ENCODE assay signal across 8 cellular contexts in the genomic region with DNA sequence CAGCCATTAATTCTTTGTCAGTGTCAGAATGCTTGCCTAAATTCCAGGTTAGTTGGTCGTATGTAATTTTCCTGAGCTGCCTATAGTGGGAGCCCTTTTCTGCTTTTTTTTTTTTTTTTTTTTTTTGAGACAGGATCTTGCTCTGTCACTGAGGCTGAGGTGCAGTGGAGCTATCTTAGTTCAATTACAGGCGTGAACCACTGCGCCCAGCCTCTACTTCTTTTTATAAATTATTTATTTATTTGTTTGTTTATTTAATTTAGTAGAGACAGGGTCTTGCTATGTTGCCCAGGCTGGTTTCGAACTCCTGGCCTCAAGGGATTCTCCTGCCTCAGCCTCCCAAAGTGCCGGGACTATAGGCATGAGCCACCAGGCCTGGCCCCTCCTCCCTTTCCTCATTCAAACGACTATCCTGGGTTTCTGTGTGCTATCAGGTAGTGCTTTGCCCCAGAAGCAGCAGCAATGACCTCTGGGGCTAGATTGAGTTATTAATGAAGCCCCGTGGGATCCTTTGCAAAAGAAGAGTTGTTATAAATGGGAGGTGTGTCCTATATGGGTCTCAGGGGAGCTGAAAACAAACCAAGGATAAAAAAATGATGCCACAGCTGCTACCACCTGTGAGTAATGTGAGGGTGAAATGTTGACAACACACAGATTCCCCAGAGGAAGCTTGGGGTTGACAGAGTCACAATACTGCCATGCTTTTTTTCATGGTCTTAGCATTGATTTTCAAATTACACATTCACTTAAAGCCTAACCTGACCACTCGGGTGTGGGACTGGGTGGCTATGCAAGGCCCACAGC. TPM values are rescaled to one million over a fixed set of nuclear protein-coding genes. Genes with fewer than 3 reads are reported as not detected.
DNase-seq lines count a peak whose midpoint lies in the region; ATAC-seq and TF ChIP-seq lines count a peak whose summit lies in the region.

No MANE protein-coding gene starts in this region.

- H3K79me2 ChIP-seq in GM23248 (ENCODE audit: insufficient read depth): no peaks in the 10 kb centered on the region

- H3K4me1 ChIP-seq in GM23248 (ENCODE audit: insufficient read depth) (no peaks in the 10 kb centered on the region), Peyer's patch (no peaks in the 10 kb centered on the region)

- 0 out of 2 replicates have a peak, but pooled peaks cover 9% of the 10 kb centered on the region for H3F3A ChIP-seq in GM23248 (ENCODE audit: insufficient read depth)

- H3K4me2 ChIP-seq in GM23248 (ENCODE audit: unreplicated experiment): no peak overlapping the region

- no peak for ATAC-seq in GM21423 (IDR thresholded peaks at IDR 0.05; ENCODE audit: unreplicated experiment)

- H3K4me3 ChIP-seq in BJ (ENCODE audit: low read depth, low read length): no peak overlapping the region
- no peak overlapping the region for H3K4me3 ChIP-seq in GM23248
- H3K4me3 ChIP-seq in fibroblast of villous mesenchyme (ENCODE audit: low read depth, low read length): no peak overlapping the region
- H3K4me3 ChIP-seq in Peyer's patch: no peak overlapping the region

- no peak overlapping the region for H2AFZ ChIP-seq in GM23248

- H4K20me1 ChIP-seq in GM23248 (ENCODE audit: insufficient read depth): no peaks in the 10 kb centered on the region

- TF ChIP-seq CTCF in BJ (IDR thresholded peaks at IDR 0.05; ENCODE audit: insufficient read depth, low read depth, low read length) (peak; percentile 68), fibroblast of villous mesenchyme (IDR thresholded peaks at IDR 0.05; ENCODE audit: insufficient read depth, low read depth, low read length) (peak; percentile 61), Peyer's patch (IDR thresholded peaks at IDR 0.05) (peak in 3 of 6 experiments; percentile 8 to 30 (median 8))

- POLR2A ChIA-PET in BJ (lab: Charles Lee): no interaction called here

- CTCF ChIA-PET in BJ (lab: Yijun Ruan, JAX): interaction anchor here (0.7 to 1.7 kb wide), 8 partner anchors 9 to 292 kb away, joined by 3 to 9 read pairs (median 4); no protein-coding TSS in a partner anchor

- H3K9me3 ChIP-seq in GM23248 (ENCODE audit: low read depth) (no peaks in the 10 kb centered on the region), Peyer's patch (no peaks in the 10 kb centered on the region)

- H3K36me3 ChIP-seq in BJ (ENCODE audit: control insufficient read depth, insufficient read depth, low read length) (no peaks in the 10 kb centered on the region), GM23248 (ENCODE audit: low read depth) (no peaks in the 10 kb centered on the region), Peyer's patch (no peaks in the 10 kb centered on the region)

- H3K9me2 ChIP-seq in GM23248 (ENCODE audit: insufficient read depth): no peaks in the 10 kb centered on the region

- H3K9ac ChIP-seq in GM23248: no peak overlapping the region

- no peaks in the 10 kb centered on the region for H3K27me3 ChIP-seq in BJ (ENCODE audit: control insufficient read depth, insufficient read depth, low read length)
- no peaks in the 10 kb centered on the region for H3K27me3 ChIP-seq in GM23248 (replicated peaks; ENCODE audit: insufficient read depth)
- H3K27me3 ChIP-seq in Peyer's patch: no peaks in the 10 kb centered on the region

- no peak overlapping the region for H3K27ac ChIP-seq in GM23248
- H3K27ac ChIP-seq in Peyer's patch: no peak overlapping the region

- TF ChIP-seq POLR2A in Peyer's patch (IDR thresholded peaks at IDR 0.05): no peak

- DNase-seq in BJ (ENCODE audit: low read depth): no peak
- DNase-seq in GM23248: peak; percentile 38
- DNase-seq in NOMO-1 treated with DMSO at 0.1 percent for 48 hours (lab: John Stamatoyannopoulos, UW; ENCODE audit: unreplicated experiment): peak; percentile 3
- no peak for DNase-seq in fibroblast of villous mesenchyme (ENCODE audit: low read depth)
- no peak for DNase-seq in NCI-H1105 treated with DMSO at 0.1 percent for 48 hours (lab: John Stamatoyannopoulos, UW)
- no peak for DNase-seq in Peyer's patch
- DNase-seq in activated gamma-delta T cell (lab: John Stamatoyannopoulos, UW): no peak

- in situ Hi-C loops in GM23248 (cut with MboI): loop anchor here (25.0 kb wide), 1 partner anchor 248 kb away; no protein-coding TSS in a partner anchor

- 46 to 48% methylated on average over 8 of the region's 8 CpGs for WGBS in GM23248 (ENCODE audit: low coverage in 1 of 2, low lambda C conversion rate in 2 of 2, missing lambda C conversion rate in 2 of 2), 2 experiments

RNA-seq across cellular contexts. Expression of a gene that starts 34.6 kb away (rescaled TPM):
- polyA plus RNA-seq in BJ (2011; rRNA removed): 35.3 and 73.2 TPM in 2 replicates
- 131 and 193 TPM in 2 replicates for polyA minus RNA-seq in BJ (2011; rRNA and poly(A)+ RNA removed)
- 46.5 and 60.4 TPM in 2 replicates for total RNA-seq in GM23248 (2014; rRNA removed; shearing (Covaris generic))
- 39.8 and 40.2 TPM in 2 replicates for polyA plus RNA-seq in GM23248 (2016; fragmentation: Nextera tagmentation; extraction: Ambion mirVana)
- total RNA-seq in fibroblast of villous mesenchyme: 93.1 and 252 TPM in 2 replicates
- total RNA-seq in Peyer's patch: 100 to 1,000 TPM; 210 to 873 (median 358) TPM

Comparison
In these comparisons a context has a peak if more than half of its experiments do, and no peak if none do; other contexts are left out.
1. DNase-seq: peak in GM23248 (single experiment) and NOMO-1 treated with DMSO at 0.1 percent for 48 hours (single experiment); none in BJ (single experiment), fibroblast of villous mesenchyme (single experiment), NCI-H1105 treated with DMSO at 0.1 percent for 48 hours (single experiment), Peyer's patch (0 of 3) and activated gamma-delta T cell (single experiment).